In the genomic region with DNA sequence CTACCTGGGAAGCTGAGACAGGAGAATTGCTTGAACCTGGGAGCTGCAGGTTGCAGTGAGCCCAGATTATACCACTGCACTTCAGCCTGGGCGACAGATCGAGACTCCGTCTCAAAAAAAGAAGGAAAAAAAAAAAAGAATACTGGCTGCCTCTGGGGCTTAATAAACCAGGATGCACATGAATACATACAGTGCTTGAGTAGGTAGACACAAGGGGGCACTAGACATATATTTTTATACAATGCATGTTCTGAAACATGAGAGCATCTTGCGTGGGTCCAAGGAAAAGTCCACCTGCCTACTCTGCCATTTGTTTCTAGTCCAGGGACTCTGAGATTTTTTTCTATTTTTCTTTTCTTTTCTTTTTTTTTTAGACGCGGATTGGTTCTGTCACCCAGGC, we compare ENCODE assay signal across 1 cellular context.
TF ChIP-seq lines count a peak whose summit lies in the region.

No MANE protein-coding gene starts in this region.

TF ChIP-seq in HCT116, 20 proteins besides CTCF, POLR2A, EP300 and RAD21 (continued from another document):
- TF ChIP-seq, protein P1, sequence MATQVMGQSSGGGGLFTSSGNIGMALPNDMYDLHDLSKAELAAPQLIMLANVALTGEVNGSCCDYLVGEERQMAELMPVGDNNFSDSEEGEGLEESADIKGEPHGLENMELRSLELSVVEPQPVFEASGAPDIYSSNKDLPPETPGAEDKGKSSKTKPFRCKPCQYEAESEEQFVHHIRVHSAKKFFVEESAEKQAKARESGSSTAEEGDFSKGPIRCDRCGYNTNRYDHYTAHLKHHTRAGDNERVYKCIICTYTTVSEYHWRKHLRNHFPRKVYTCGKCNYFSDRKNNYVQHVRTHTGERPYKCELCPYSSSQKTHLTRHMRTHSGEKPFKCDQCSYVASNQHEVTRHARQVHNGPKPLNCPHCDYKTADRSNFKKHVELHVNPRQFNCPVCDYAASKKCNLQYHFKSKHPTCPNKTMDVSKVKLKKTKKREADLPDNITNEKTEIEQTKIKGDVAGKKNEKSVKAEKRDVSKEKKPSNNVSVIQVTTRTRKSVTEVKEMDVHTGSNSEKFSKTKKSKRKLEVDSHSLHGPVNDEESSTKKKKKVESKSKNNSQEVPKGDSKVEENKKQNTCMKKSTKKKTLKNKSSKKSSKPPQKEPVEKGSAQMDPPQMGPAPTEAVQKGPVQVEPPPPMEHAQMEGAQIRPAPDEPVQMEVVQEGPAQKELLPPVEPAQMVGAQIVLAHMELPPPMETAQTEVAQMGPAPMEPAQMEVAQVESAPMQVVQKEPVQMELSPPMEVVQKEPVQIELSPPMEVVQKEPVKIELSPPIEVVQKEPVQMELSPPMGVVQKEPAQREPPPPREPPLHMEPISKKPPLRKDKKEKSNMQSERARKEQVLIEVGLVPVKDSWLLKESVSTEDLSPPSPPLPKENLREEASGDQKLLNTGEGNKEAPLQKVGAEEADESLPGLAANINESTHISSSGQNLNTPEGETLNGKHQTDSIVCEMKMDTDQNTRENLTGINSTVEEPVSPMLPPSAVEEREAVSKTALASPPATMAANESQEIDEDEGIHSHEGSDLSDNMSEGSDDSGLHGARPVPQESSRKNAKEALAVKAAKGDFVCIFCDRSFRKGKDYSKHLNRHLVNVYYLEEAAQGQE (IDR thresholded peaks at IDR 0.05; ENCODE audit: low read depth) = no peak
- TF ChIP-seq FOSL1 (IDR thresholded peaks at IDR 0.05; ENCODE audit: low read depth) = no peak
- no peak for TF ChIP-seq EZH2 (IDR thresholded peaks at IDR 0.05)
- TF ChIP-seq ZFX (IDR thresholded peaks at IDR 0.05) = no peak
- no peak for TF ChIP-seq SIN3A (IDR thresholded peaks at IDR 0.05; ENCODE audit: low read depth)
- TF ChIP-seq, protein P2, sequence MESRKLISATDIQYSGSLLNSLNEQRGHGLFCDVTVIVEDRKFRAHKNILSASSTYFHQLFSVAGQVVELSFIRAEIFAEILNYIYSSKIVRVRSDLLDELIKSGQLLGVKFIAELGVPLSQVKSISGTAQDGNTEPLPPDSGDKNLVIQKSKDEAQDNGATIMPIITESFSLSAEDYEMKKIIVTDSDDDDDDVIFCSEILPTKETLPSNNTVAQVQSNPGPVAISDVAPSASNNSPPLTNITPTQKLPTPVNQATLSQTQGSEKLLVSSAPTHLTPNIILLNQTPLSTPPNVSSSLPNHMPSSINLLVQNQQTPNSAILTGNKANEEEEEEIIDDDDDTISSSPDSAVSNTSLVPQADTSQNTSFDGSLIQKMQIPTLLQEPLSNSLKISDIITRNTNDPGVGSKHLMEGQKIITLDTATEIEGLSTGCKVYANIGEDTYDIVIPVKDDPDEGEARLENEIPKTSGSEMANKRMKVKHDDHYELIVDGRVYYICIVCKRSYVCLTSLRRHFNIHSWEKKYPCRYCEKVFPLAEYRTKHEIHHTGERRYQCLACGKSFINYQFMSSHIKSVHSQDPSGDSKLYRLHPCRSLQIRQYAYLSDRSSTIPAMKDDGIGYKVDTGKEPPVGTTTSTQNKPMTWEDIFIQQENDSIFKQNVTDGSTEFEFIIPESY (IDR thresholded peaks at IDR 0.05; ENCODE audit: extremely low read depth, insufficient replicate concordance, low read length) = no peak
- no peak for TF ChIP-seq ZNF274 (IDR thresholded peaks at IDR 0.05; ENCODE audit: low read depth, low read length)
- no peak for TF ChIP-seq CEBPB (IDR thresholded peaks at IDR 0.05; ENCODE audit: low read depth)
- no peak for TF ChIP-seq CBX3 (IDR thresholded peaks at IDR 0.05; ENCODE audit: low read depth)
- TF ChIP-seq EZH2phosphoT487 (IDR thresholded peaks at IDR 0.05; ENCODE audit: borderline replicate concordance) = no peak
- no peak for TF ChIP-seq TCF7L2 (IDR thresholded peaks at IDR 0.05; ENCODE audit: borderline replicate concordance, extremely low read depth, insufficient read depth, insufficient read length)
- TF ChIP-seq, protein P3, sequence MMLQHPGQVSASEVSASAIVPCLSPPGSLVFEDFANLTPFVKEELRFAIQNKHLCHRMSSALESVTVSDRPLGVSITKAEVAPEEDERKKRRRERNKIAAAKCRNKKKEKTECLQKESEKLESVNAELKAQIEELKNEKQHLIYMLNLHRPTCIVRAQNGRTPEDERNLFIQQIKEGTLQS (IDR thresholded peaks at IDR 0.05) = no peak
- no peak for TF ChIP-seq YY1 (IDR thresholded peaks at IDR 0.05; ENCODE audit: extremely low read depth, insufficient replicate concordance, low read depth, low read length)
